Comparison of ENCODE assay signal across 12 cellular contexts in the genomic region with DNA sequence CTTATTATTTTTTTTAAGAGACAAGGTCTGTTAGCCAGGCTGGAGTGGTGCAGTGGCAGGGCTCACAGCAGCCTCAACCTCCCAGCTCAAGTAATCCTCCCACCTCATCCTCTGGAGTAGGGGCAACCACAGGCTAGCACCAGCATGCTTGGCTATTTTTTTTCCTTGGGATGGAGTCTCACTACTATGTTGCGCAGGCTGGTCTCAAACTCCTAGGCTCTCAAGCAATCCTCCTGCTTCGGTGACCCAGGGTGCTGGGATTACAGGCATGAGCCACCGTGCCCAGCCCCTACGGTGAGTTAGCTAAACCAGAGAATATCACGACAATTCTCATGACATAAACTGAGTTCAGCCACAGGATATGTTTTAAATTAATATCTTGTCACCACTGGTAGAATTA. TPM values are rescaled to one million over a fixed set of nuclear protein-coding genes. Genes with fewer than 3 reads are reported as not detected.
DNase-seq lines count a peak whose midpoint lies in the region; ATAC-seq and TF ChIP-seq lines count a peak whose summit lies in the region.
"Had no signal": no experiment of that assay in that cellular context is flagged by ENCODE, and none has a peak within 500 bp of the region (broad histone marks: within the 10 kb centered on the region; RNA-seq: fewer than 3 reads in every experiment).

No MANE protein-coding gene starts in this region.

- peak overlapping the region; percentile 83 for H3K9ac ChIP-seq in SK-N-MC (ENCODE audit: insufficient read length)
- H3K9ac ChIP-seq in smooth muscle cell (ENCODE audit: low read depth), result no peak overlapping the region

- DNase-seq in MCF 10A (ENCODE audit: unreplicated experiment) (no peak), breast epithelium (ENCODE audit: low spot score in 2 of 2) (no peak), SK-N-MC (ENCODE audit: low read depth, low spot score) (no peak), glutamatergic neuron (no peak), smooth muscle cell (lab: John Stamatoyannopoulos, UW; ENCODE audit: unreplicated experiment) (no peak), ascending aorta (ENCODE audit: low spot score in 2 of 2) (no peak), omental fat pad (ENCODE audit: low spot score) (no peak), G401 (ENCODE audit: low spot score) (no peak)
- DNase-seq: activated CD4-positive, CD25-positive, alpha-beta regulatory T cell; NCI-H1436 treated with DMSO at 0.1 percent for 48 hours had no signal

- POLR2A ChIA-PET in MCF 10A (lab: Yijun Ruan, JAX), result interaction anchor here (1.4 to 1.8 kb wide), 3 partner anchors 9 to 18 kb away, joined by 5 to 6 read pairs (median 5); no protein-coding TSS in a partner anchor

- H3K36me3 ChIP-seq in breast epithelium (no peaks in the 10 kb centered on the region), SK-N-MC (ENCODE audit: insufficient read depth, low read length) (peaks cover 4% of the 10 kb centered on the region; the same call in 1 of the 2 replicates), smooth muscle cell (ENCODE audit: low read depth) (no peaks in the 10 kb centered on the region), ascending aorta (no peaks in the 10 kb centered on the region)

- H3K4me1 ChIP-seq in breast epithelium (peaks cover 2 to 3% of the 10 kb centered on the region in 2 donors), smooth muscle cell (ENCODE audit: low read depth) (peaks cover 15% of the 10 kb centered on the region), ascending aorta (peaks cover 3 to 11% of the 10 kb centered on the region in 2 donors)

- H3K27ac ChIP-seq in breast epithelium, result no peak overlapping the region
- H3K27ac ChIP-seq in SK-N-MC, result no peak overlapping the region
- H3K27ac ChIP-seq in smooth muscle cell (ENCODE audit: low read depth), result no peak overlapping the region
- H3K27ac ChIP-seq in ascending aorta, result no peak overlapping the region

- CTCF ChIA-PET in MCF 10A (lab: Yijun Ruan, JAX), result no interaction called here

- intact Hi-C loops in MCF 10A (cut with micrococcal nuclease), result no loop called here
- intact Hi-C loops in breast epithelium (cut with DNase I; ENCODE audit: low total_unique reads), result loop anchor here (5.0 kb wide), 1 partner anchor 814 kb away; no protein-coding TSS in a partner anchor
- intact Hi-C loops in ascending aorta (cut with DNase I), result no loop called here

- H3K27me3 Mint-ChIP-seq in MCF 10A (ENCODE audit: insufficient read depth, unreplicated experiment), result no peaks in the 10 kb centered on the region
- H3K27me3 Mint-ChIP-seq in glutamatergic neuron (ENCODE audit: unreplicated experiment), result no peaks in the 10 kb centered on the region
- H3K27me3 Mint-ChIP-seq: memory B cell had no signal

- H4K20me1 ChIP-seq in smooth muscle cell (ENCODE audit: low read depth), result peaks cover 60% of the 10 kb centered on the region

- ATAC-seq in omental fat pad (ENCODE audit: low FRiP score), result no peak

- no peaks in the 10 kb centered on the region for H3K27me3 ChIP-seq in breast epithelium
- no peaks in the 10 kb centered on the region for H3K27me3 ChIP-seq in smooth muscle cell (ENCODE audit: low read depth)
- no peaks in the 10 kb centered on the region for H3K27me3 ChIP-seq in ascending aorta

- no peak for TF ChIP-seq POLR2A in breast epithelium (IDR thresholded peaks at IDR 0.05)

- H3K36me3 Mint-ChIP-seq in MCF 10A (ENCODE audit: insufficient read depth, unreplicated experiment) (no peaks in the 10 kb centered on the region), glutamatergic neuron (ENCODE audit: unreplicated experiment) (no peaks in the 10 kb centered on the region)
- H3K36me3 Mint-ChIP-seq: memory B cell had no signal

- TF ChIP-seq CTCF in MCF 10A (IDR thresholded peaks at IDR 0.05; ENCODE audit: unreplicated experiment) (no peak), breast epithelium (IDR thresholded peaks at IDR 0.05) (no peak), glutamatergic neuron (IDR thresholded peaks at IDR 0.05; ENCODE audit: partially characterized antibody, unreplicated experiment) (no peak), smooth muscle cell (IDR thresholded peaks at IDR 0.05; ENCODE audit: borderline replicate concordance, insufficient read depth, poor library complexity, severe bottlenecking) (no peak), ascending aorta (IDR thresholded peaks at IDR 0.05) (no peak), omental fat pad (IDR thresholded peaks at IDR 0.05) (no peak)

- H3K27ac Mint-ChIP-seq in MCF 10A (ENCODE audit: low read depth, unreplicated experiment) (peak overlapping the region; percentile 84), glutamatergic neuron (ENCODE audit: unreplicated experiment) (no peak overlapping the region)

- no peaks in the 10 kb centered on the region for H3K4me1 Mint-ChIP-seq in MCF 10A (ENCODE audit: insufficient read depth, unreplicated experiment)
- H3K4me1 Mint-ChIP-seq in glutamatergic neuron (ENCODE audit: low read depth, unreplicated experiment), result peaks cover 12% of the 10 kb centered on the region

- H3K4me2 ChIP-seq in smooth muscle cell, result peak overlapping the region; percentile 99

- peaks cover 67% of the 10 kb centered on the region for H3K79me2 ChIP-seq in smooth muscle cell (ENCODE audit: low read depth)

- BruUV-seq in MCF 10A (replicated peaks; lab: Mats Ljungman, UMichigan), result no TSS peak

- in situ Hi-C loops in G401 (cut with HindIII; ENCODE audit: low sequenced_read_pairs), result no loop called here

- H3K4me3 ChIP-seq in breast epithelium (peak overlapping the region in 1 of 3 donors; percentile 81), SK-N-MC (peak overlapping the region; percentile 95), smooth muscle cell (peak overlapping the region; percentile 79), ascending aorta (peak overlapping the region in 1 of 2 donors; percentile 100)

- WGBS in smooth muscle cell (ENCODE audit: low lambda C conversion rate), result 52% methylated on average over 5 of the region's 5 CpGs

- H3K9me3 Mint-ChIP-seq in MCF 10A (ENCODE audit: unreplicated experiment), result no peaks in the 10 kb centered on the region
- H3K9me3 Mint-ChIP-seq in glutamatergic neuron (ENCODE audit: unreplicated experiment), result no peaks in the 10 kb centered on the region
- H3K9me3 Mint-ChIP-seq: CD14-positive monocyte, memory B cell had no signal

- H2AFZ ChIP-seq in smooth muscle cell (ENCODE audit: low read depth), result no peak overlapping the region

- no peaks in the 10 kb centered on the region for H3F3A ChIP-seq in smooth muscle cell (ENCODE audit: low read depth)

- peak overlapping the region; percentile 81 for H3K4me3 Mint-ChIP-seq in MCF 10A (ENCODE audit: unreplicated experiment)
- H3K4me3 Mint-ChIP-seq in glutamatergic neuron (ENCODE audit: unreplicated experiment), result peak overlapping the region; percentile 98

- H3K9me3 ChIP-seq in breast epithelium, result no peaks in the 10 kb centered on the region
- no peaks in the 10 kb centered on the region for H3K9me3 ChIP-seq in SK-N-MC (ENCODE audit: low read depth, low read length)
- no peaks in the 10 kb centered on the region for H3K9me3 ChIP-seq in smooth muscle cell (replicated peaks; ENCODE audit: low read depth)
- no peaks in the 10 kb centered on the region for H3K9me3 ChIP-seq in ascending aorta

RNA-seq across cellular contexts. Expression of gene DCUN1D1, which starts 2.0 kb away (rescaled TPM):
- 39.1 and 50.1 TPM in 2 replicates for total RNA-seq in MCF 10A (2022)
- 10 to 100 TPM; 24.9 to 55.5 (median 32.1) TPM for total RNA-seq in breast epithelium
- 31.2 TPM for total RNA-seq in glutamatergic neuron (ENCODE audit: unreplicated experiment)
- 25.7 and 35.1 TPM in 2 replicates for total RNA-seq in smooth muscle cell
- polyA plus RNA-seq in smooth muscle cell, result 14.4 and 14.6 TPM in 2 replicates
- 8.4 TPM for total RNA-seq in ascending aorta
- 10 to 100 TPM; 19.5 to 27.7 (median 22.2) TPM for total RNA-seq in omental fat pad
- total RNA-seq in G401 (2014; rRNA removed; shearing (Covaris generic)), result 6.1 and 9.6 TPM in 2 replicates
